8 cellular contexts compared by ENCODE assay signal in genomic region chr3:94062513-94063404, GRCh38. TPM values are rescaled to one million over a fixed set of nuclear protein-coding genes. Genes with fewer than 3 reads are reported as not detected.
A peak's percentile ranks its signal among the peaks of the same experiment; 100 is the strongest.
DNase-seq lines count a peak whose midpoint lies in the region; ATAC-seq, FAIRE-seq and TF ChIP-seq lines count a peak whose summit lies in the region.

Gene DHFR2, minus strand, starts transcription at chr3:94062916. Its CDS starts 1,405 bp downstream, at chr3:94061511.
Gene NSUN3, plus strand, starts transcription at chr3:94063061. Its CDS starts 66 bp downstream, at chr3:94063127.

- no peaks in the 10 kb centered on the region for H3K36me3 ChIP-seq in psoas muscle (ENCODE audit: insufficient read depth in 1 of 2, low read depth in 1 of 2)

- H3K4me3 ChIP-seq in right cardiac atrium (ENCODE audit: low read length) (peak within 1 kb of the TSS; percentile 77), psoas muscle (peak within 1 kb of the TSS; percentile 74)

- TF ChIP-seq POLR2A in GM18505 (IDR thresholded peaks at IDR 0.05; ENCODE audit: borderline replicate concordance, extremely low read depth, insufficient read depth, insufficient read length): peak; percentile 77

- under 1% methylated on average over 52 of the region's 52 CpGs for whole genome bisulfite sequencing in right cardiac atrium
- WGBS in psoas muscle, 3 donors: 0 to 1% (median 1%) methylated on average over 52 of the region's 52 CpGs

- H3K9me3 ChIP-seq in right cardiac atrium (ENCODE audit: control insufficient read depth, low read length): no peaks in the 10 kb centered on the region
- H3K9me3 ChIP-seq in psoas muscle: no peaks in the 10 kb centered on the region

- no peaks in the 10 kb centered on the region for H3K4me1 ChIP-seq in right cardiac atrium (ENCODE audit: control insufficient read depth, insufficient read depth, low read length)
- peaks cover 4% of the 10 kb centered on the region for H3K4me1 ChIP-seq in psoas muscle

- H3K27me3 ChIP-seq in right cardiac atrium (ENCODE audit: control insufficient read depth, insufficient read depth) (no peaks in the 10 kb centered on the region), psoas muscle (ENCODE audit: insufficient read depth in 3 of 3, low read length in 2 of 3) (no peaks in the 10 kb centered on the region)

- ATAC-seq in GM18505 (IDR thresholded peaks at IDR 0.05; ENCODE audit: unreplicated experiment) (peak; percentile 93), HG02970 (IDR thresholded peaks at IDR 0.05; ENCODE audit: low FRiP score, unreplicated experiment) (peak; percentile 97), right cardiac atrium (peak; percentile 98 to 99), psoas muscle (peak; percentile 90 to 95 (median 94))

- DNase-seq in NCI-H187 treated with DMSO at 0.1 percent for 48 hours (lab: John Stamatoyannopoulos, UW): peak; percentile 87
- DNase-seq in anterior cingulate cortex (lab: John Stamatoyannopoulos, UW): peak in 57 of 58 donors; percentile 35 to 92 (median 77)
- peak; percentile 96 to 97 (median 96) for DNase-seq in right cardiac atrium
- peak; percentile 88 to 91 for DNase-seq in psoas muscle
- DNase-seq in urothelium cell line (ENCODE audit: low spot score): peak; percentile 93

- peak; percentile 89 for FAIRE-seq in urothelium cell line (lab: Jason Lieb, UNC)

- intact Hi-C loops in T-helper 2 cell treated with Interferon-gamma antibody and Interleukin-4, amounts not matched to agents 100 ng/mL and 5 ng/mL, for 36 hours (cut with micrococcal nuclease): loop anchor here (1.0 kb wide), 3 partner anchors 50 to 82 kb away; partner anchors contain the start of gene ARL13B
- intact Hi-C loops in right cardiac atrium (cut with DNase I): loop anchor here in 3 of 4 donors (10.0 kb wide), 2 partner anchors 58 to 158 kb away; no protein-coding TSS in a partner anchor
- intact Hi-C loops in psoas muscle (cut with DNase I): no loop called here

- peak within 1 kb of the TSS; percentile 86 for H3K27ac ChIP-seq in right cardiac atrium (ENCODE audit: low read length)
- H3K27ac ChIP-seq in psoas muscle: peak within 1 kb of the TSS; percentile 79

- TF ChIP-seq CTCF in psoas muscle (IDR thresholded peaks at IDR 0.05): no peak

RNA-seq across cellular contexts. Expression of gene DHFR2, which starts in this region (rescaled TPM):
- 8.9 and 10.7 TPM in 2 replicates for total RNA-seq in T-helper 2 cell treated with Interferon-gamma antibody and Interleukin-4, amounts not matched to agents 100 ng/mL and 5 ng/mL, for 36 hours
- total RNA-seq in right cardiac atrium: 1 to 10 TPM; 3.5 to 5.7 (median 4.2) TPM
- polyA plus RNA-seq in right cardiac atrium: 2.7 TPM
- 1 to 10 TPM in 2 of 4 donors, under 1 TPM in 2; 0.81 to 1.9 (median 1.3) TPM for total RNA-seq in psoas muscle
- polyA plus RNA-seq in psoas muscle: 1 to 10 TPM in 2 of 3 donors, under 1 TPM in 1; 0.49 to 2.8 (median 1.7) TPM

RNA-seq across cellular contexts. Expression of gene NSUN3, which starts in this region (rescaled TPM):
- 18.6 and 20.5 TPM in 2 replicates for total RNA-seq in T-helper 2 cell treated with Interferon-gamma antibody and Interleukin-4, amounts not matched to agents 100 ng/mL and 5 ng/mL, for 36 hours
- total RNA-seq in right cardiac atrium (1 to 10 TPM; 6.4 to 9.0 (median 7.4) TPM), psoas muscle (1 to 10 TPM; 1.5 to 4.1 (median 2.7) TPM)
- polyA plus RNA-seq in right cardiac atrium (4.1 TPM), psoas muscle (1 to 10 TPM; 2.0 to 4.1 (median 2.3) TPM)

Comparison
In these comparisons a context has a peak if more than half of its experiments do, and no peak if none do; other contexts are left out.
1. Peak in every context shown above with its lines: DNase-seq, ATAC-seq, H3K4me3 ChIP-seq and H3K27ac ChIP-seq.
2. intact Hi-C loops: an anchor here in T-helper 2 cell treated with Interferon-gamma antibody and Interleukin-4, amounts not matched to agents 100 ng/mL and 5 ng/mL, for 36 hours (1.0 kb wide) and right cardiac atrium (10.0 kb wide); none called in psoas muscle.